In genomic region chr10:4699950-4700730, GRCh38 we compare ENCODE assay signal across 17 cellular contexts.
A peak's percentile ranks its signal among the peaks of the same experiment; 100 is the strongest.
DNase-seq lines count a peak whose midpoint lies in the region; ATAC-seq and TF ChIP-seq lines count a peak whose summit lies in the region.
"Had no signal": no experiment of that assay in that cellular context is flagged by ENCODE, and none has a peak within 500 bp of the region (broad histone marks: within the 10 kb centered on the region; RNA-seq: fewer than 3 reads in every experiment).

No MANE protein-coding gene starts in this region.

- in situ Hi-C loops in GM23248 (cut with MboI), result no loop called here

- no peak for TF ChIP-seq POLR2A in stomach (IDR thresholded peaks at IDR 0.05)

- peaks cover 21% of the 10 kb centered on the region for H3F3A ChIP-seq in GM23248 (ENCODE audit: insufficient read depth)

- H3K4me3 ChIP-seq in GM23248 (no peak overlapping the region), SJSA1 (no peak overlapping the region), osteoblast (ENCODE audit: insufficient read depth, low read length) (no peak overlapping the region), stomach (no peak overlapping the region)
- H3K4me3 ChIP-seq: BLaER1, PC-9 had no signal

- no peak for TF ChIP-seq EP300 in stomach (IDR thresholded peaks at IDR 0.05)

- no peaks in the 10 kb centered on the region for H3K36me3 ChIP-seq in GM23248 (ENCODE audit: low read depth)
- no peaks in the 10 kb centered on the region for H3K36me3 ChIP-seq in SJSA1
- H3K36me3 ChIP-seq in osteoblast (ENCODE audit: insufficient read depth, low read length), result no peaks in the 10 kb centered on the region
- no peaks in the 10 kb centered on the region for H3K36me3 ChIP-seq in stomach
- H3K36me3 ChIP-seq: BLaER1 had no signal

- DNase-seq in GM23248, result no peak
- peak in 1 of 2 experiments; percentile 34 for DNase-seq in SJSA1 (ENCODE audit: low read depth in 1 of 2, low spot score in 2 of 2)
- peak; percentile 41 for DNase-seq in fibroblast of gingiva (ENCODE audit: low read depth)
- DNase-seq in osteoblast (ENCODE audit: insufficient read length, low spot score, missing footprints), result no peak
- DNase-seq in stomach, result no peak
- no peak for DNase-seq in NCI-H345 treated with DMSO at 0.1 percent for 48 hours (lab: John Stamatoyannopoulos, UW; ENCODE audit: unreplicated experiment)
- DNase-seq: Calu3; CD8-positive, alpha-beta T cell; GOT3; MV-4-11; NCI-H1694 treated with DMSO at 0.1 percent for 48 hours; NCI-H524; NCI-H82; PC-9 had no signal

- no peak overlapping the region for H3K9ac ChIP-seq in GM23248
- H3K9ac ChIP-seq: BLaER1, KMS-11 had no signal

- H3K27me3 ChIP-seq in GM23248 (replicated peaks; ENCODE audit: insufficient read depth) (no peaks in the 10 kb centered on the region), SJSA1 (replicated peaks) (no peaks in the 10 kb centered on the region), osteoblast (ENCODE audit: insufficient read depth, low read length) (no peaks in the 10 kb centered on the region), stomach (no peaks in the 10 kb centered on the region)
- H3K27me3 ChIP-seq: BLaER1 had no signal

- H3K4me2 ChIP-seq in GM23248 (ENCODE audit: unreplicated experiment) (no peak overlapping the region), osteoblast (ENCODE audit: insufficient read depth, low read length) (no peak overlapping the region)
- H3K4me2 ChIP-seq: BLaER1, KMS-11, PC-9 had no signal

- 0 out of 2 replicates have a peak overlapping the region, but pooled peaks have one; percentile 22 for H2AFZ ChIP-seq in GM23248
- H2AFZ ChIP-seq in osteoblast (ENCODE audit: low read length), result peak overlapping the region; percentile 5
- H2AFZ ChIP-seq: PC-9 had no signal

- H3K9me3 ChIP-seq in GM23248 (ENCODE audit: low read depth) (no peaks in the 10 kb centered on the region), SJSA1 (replicated peaks) (no peaks in the 10 kb centered on the region), osteoblast (ENCODE audit: low read depth, low read length) (no peaks in the 10 kb centered on the region), stomach (no peaks in the 10 kb centered on the region)
- H3K9me3 ChIP-seq: BLaER1 had no signal

- H3K27ac ChIP-seq in GM23248 (no peak overlapping the region), SJSA1 (peak overlapping the region; percentile 69), osteoblast (ENCODE audit: low read depth, low read length) (no peak overlapping the region), stomach (no peak overlapping the region)
- H3K27ac ChIP-seq: BLaER1, KMS-11, PC-9 had no signal

- H3K4me1 ChIP-seq in GM23248 (ENCODE audit: insufficient read depth) (peaks cover 29% of the 10 kb centered on the region), SJSA1 (replicated peaks) (peaks cover 42% of the 10 kb centered on the region), osteoblast (ENCODE audit: insufficient read depth, low read length) (peaks cover 17% of the 10 kb centered on the region), stomach (peaks cover 0 to 14% (median 8%) of the 10 kb centered on the region in 4 donors)

- TF ChIP-seq CTCF in osteoblast (IDR thresholded peaks at IDR 0.05; ENCODE audit: extremely low read depth, low read depth, low read length) (no peak), stomach (IDR thresholded peaks at IDR 0.05) (no peak)

- H3K79me2 ChIP-seq in GM23248 (ENCODE audit: insufficient read depth), result no peaks in the 10 kb centered on the region
- H3K79me2 ChIP-seq in osteoblast (ENCODE audit: insufficient read depth, low read length), result no peaks in the 10 kb centered on the region

- no peaks in the 10 kb centered on the region; the same call in 1 of the 2 replicates for H3K9me2 ChIP-seq in GM23248 (ENCODE audit: insufficient read depth)

- no peak for ATAC-seq in HG03175 (IDR thresholded peaks at IDR 0.05; ENCODE audit: unreplicated experiment)
- ATAC-seq: CD8-positive, alpha-beta T cell had no signal

- WGBS in GM23248 (ENCODE audit: low coverage in 1 of 2, low lambda C conversion rate in 2 of 2, missing lambda C conversion rate in 2 of 2), 2 experiments, result 78 to 81% methylated on average over 3 of the region's 3 CpGs
- WGBS in stomach, 5 donors, result 82 to 88% (median 83%) methylated on average over 3 of the region's 3 CpGs

- H4K20me1 ChIP-seq in GM23248 (ENCODE audit: insufficient read depth), result no peaks in the 10 kb centered on the region
- no peaks in the 10 kb centered on the region for H4K20me1 ChIP-seq in osteoblast (ENCODE audit: insufficient read depth, low read length)
- H4K20me1 ChIP-seq: BLaER1 had no signal

- intact Hi-C loops in stomach (cut with DNase I; ENCODE audit: low total_unique reads), result no loop called here
